In genomic region chr18:67035026-67035425, GRCh38 we compare ENCODE assay signal across 28 cellular contexts.
DNase-seq lines count a peak whose midpoint lies in the region; ATAC-seq, FAIRE-seq and TF ChIP-seq lines count a peak whose summit lies in the region.
"Had no signal": no experiment of that assay in that cellular context is flagged by ENCODE, and none has a peak within 500 bp of the region (broad histone marks: within the 10 kb centered on the region; RNA-seq: fewer than 3 reads in every experiment).

No MANE protein-coding gene starts in this region.

- intact Hi-C loops in left lung (cut with DNase I) = no loop called here

- H3K4ac ChIP-seq in H1 (replicated peaks; ENCODE audit: insufficient read length, low read depth, low read length) = no peak overlapping the region

- no peaks in the 10 kb centered on the region for H3K4me1 ChIP-seq in H1 (replicated peaks in 1 of 4; ENCODE audit: control insufficient read depth in 3 of 4, insufficient read depth in 4 of 4, low read length in 3 of 4)
- H3K4me1 ChIP-seq in iPS-20b (ENCODE audit: insufficient read depth, low read length) = no peaks in the 10 kb centered on the region
- H3K4me1 ChIP-seq in left lung = no peaks in the 10 kb centered on the region
- H3K4me1 ChIP-seq: BLaER1, Caco-2 had no signal

- no peak overlapping the region for H3K14ac ChIP-seq in H1 (ENCODE audit: insufficient read length)

- H3K27ac ChIP-seq in H1 (ENCODE audit: low read depth, low read length) (0 out of 2 replicates have a peak overlapping the region, but pooled peaks have one; percentile 6), iPS-20b (ENCODE audit: low read length) (no peak overlapping the region), left lung (no peak overlapping the region)
- H3K27ac ChIP-seq: 22Rv1, BLaER1 had no signal

- peak; percentile 26 for DNase-seq in DMS79 treated with DMSO at 0.1 percent for 48 hours (lab: John Stamatoyannopoulos, UW)
- DNase-seq in DMS79 (lab: John Stamatoyannopoulos, UW) = no peak
- peak; percentile 85 for DNase-seq in NCI-H69 (lab: John Stamatoyannopoulos, UW)
- DNase-seq in H1 (ENCODE audit: low read depth in 1 of 2, low spot score in 2 of 2) = peak in 1 of 2 experiments; percentile 23
- DNase-seq in dedifferentiated amniotic fluid mesenchymal stem cell (ENCODE audit: extremely low spot score) = no peak
- no peak for DNase-seq in erythroblast (lab: John Stamatoyannopoulos, UW)
- DNase-seq in left lung = no peak
- DNase-seq: ACHN; Caco-2; CD4-positive, alpha-beta T cell; DMS 273 treated with DMSO at 0.1 percent for 48 hours; HFFc6; Karpas-422; MV-4-11; NCI-H1930; NCI-H226; NCI-H510A treated with DMSO at 0.1 percent for 48 hours; NCI-H774; RPMI8226; SHP77 treated with DMSO at 0.1 percent for 48 hours had no signal

- no peak overlapping the region for H3K23ac ChIP-seq in H1 (ENCODE audit: insufficient read length)

- H3K36me3 ChIP-seq in H1 (ENCODE audit: control insufficient read depth in 2 of 4, insufficient read depth in 4 of 4, low read length in 3 of 4) (no peaks in the 10 kb centered on the region), iPS-20b (ENCODE audit: insufficient read depth, low read depth, low read length) (no peaks in the 10 kb centered on the region), left lung (no peaks in the 10 kb centered on the region)
- H3K36me3 ChIP-seq: BLaER1 had no signal

- no peak for ATAC-seq in left lung
- ATAC-seq: SK-N-SH treated with all-trans-retinoic acid at 6 μM for 48 hours had no signal

- H3K4me3 ChIP-seq in H1 (ENCODE audit: extremely low read depth in 1 of 4, insufficient read depth in 2 of 4, low read depth in 3 of 4, low read length in 4 of 4) (peak overlapping the region in 1 of 4 experiments; percentile 23; a peak in 1 of 8 replicates), iPS-20b (ENCODE audit: low read length) (no peak overlapping the region), left lung (no peak overlapping the region)
- H3K4me3 ChIP-seq: BLaER1 had no signal

- no peak overlapping the region for H3K56ac ChIP-seq in H1 (replicated peaks; ENCODE audit: insufficient read length, low read depth, low read length)

- H4K8ac ChIP-seq in H1 (ENCODE audit: extremely low read depth, insufficient read depth, low read length) = no peak overlapping the region

- peak overlapping the region; percentile 54 for H2AFZ ChIP-seq in H1 (ENCODE audit: low read length)

- H2BK20ac ChIP-seq in H1 (ENCODE audit: low read length) = no peak overlapping the region

- no peak overlapping the region for H2BK120ac ChIP-seq in H1 (replicated peaks; ENCODE audit: low read depth, low read length)

- no peak overlapping the region for H2AK5ac ChIP-seq in H1 (ENCODE audit: low read depth, low read length)

- H2BK5ac ChIP-seq in H1 (ENCODE audit: low read depth, low read length) = no peak overlapping the region

- no peak for TF ChIP-seq CTCF in H1 (IDR thresholded peaks at IDR 0.05; ENCODE audit: control extremely low read depth in 1 of 3, insufficient read depth in 1 of 3, low read depth in 1 of 3, low read length in 3 of 3)
- no peak for TF ChIP-seq CTCF in left lung (IDR thresholded peaks at IDR 0.05)

- H3K79me1 ChIP-seq in H1 (ENCODE audit: low read depth, low read length) = no peaks in the 10 kb centered on the region

- H4K5ac ChIP-seq in H1 (ENCODE audit: insufficient read length, low read depth, low read length) = no peak overlapping the region

- WGBS in H1 (ENCODE audit: extremely low coverage in 1 of 2, insufficient coverage in 1 of 2, insufficient read length in 1 of 2, insufficient replicate concordance in 2 of 2, low coverage in 1 of 2, low lambda C conversion rate in 2 of 2, missing lambda C conversion rate in 1 of 2), 2 experiments = 63% methylated on average over 4 of the region's 4 CpGs; no CpG with 5 or more reads in 1 of the 2 experiments

- H2BK15ac ChIP-seq in H1 (ENCODE audit: low read length) = no peak overlapping the region

- no peaks in the 10 kb centered on the region for H3K79me2 ChIP-seq in H1 (ENCODE audit: control insufficient read depth in 1 of 2, insufficient read depth in 2 of 2, low read length in 2 of 2)

- TF ChIP-seq RAD21 in H1 (IDR thresholded peaks at IDR 0.05 in 1 of 2, conservative IDR thresholded peaks at IDR 0.05 in 1 of 2; ENCODE audit: low read depth in 2 of 2, low read length in 2 of 2) = no peak

- no peak for FAIRE-seq in H1 (lab: Jason Lieb, UNC)
- FAIRE-seq: G401.6, GM12892, GM18507, H54 had no signal

- no peaks in the 10 kb centered on the region for H3K9me3 ChIP-seq in H1 (ENCODE audit: insufficient read depth in 2 of 2, low read depth in 1 of 2, low read length in 1 of 2)
- no peaks in the 10 kb centered on the region for H3K9me3 ChIP-seq in iPS-20b (ENCODE audit: insufficient read depth, low read depth, low read length)
- H3K9me3 ChIP-seq in left lung = no peaks in the 10 kb centered on the region
- H3K9me3 ChIP-seq: BLaER1, Caco-2 had no signal

- H4K20me1 ChIP-seq in H1 (replicated peaks in 1 of 2; ENCODE audit: control insufficient read depth in 1 of 2, insufficient read depth in 2 of 2, low read length in 2 of 2) = no peaks in the 10 kb centered on the region
- H4K20me1 ChIP-seq: BLaER1 had no signal

- no peak for TF ChIP-seq POLR2A in H1 (IDR thresholded peaks at IDR 0.05; ENCODE audit: control extremely low read depth in 1 of 2, low read depth in 2 of 2, low read length in 2 of 2)
- no peak for TF ChIP-seq POLR2A in erythroblast (IDR thresholded peaks at IDR 0.05; ENCODE audit: low read length)

- CTCF ChIA-PET in H1 (lab: Charles Lee; ENCODE audit: partially characterized antibody) = no interaction called here

- no peak overlapping the region for H3K18ac ChIP-seq in H1 (ENCODE audit: extremely low read depth, low read length)

- H2BK12ac ChIP-seq in H1 (ENCODE audit: low read depth, low read length) = no peak overlapping the region

- TF ChIP-seq EP300 in H1 (IDR thresholded peaks at IDR 0.05; ENCODE audit: borderline replicate concordance in 1 of 2, low read depth in 2 of 2, low read length in 2 of 2) = no peak

- no peak overlapping the region for H3K9ac ChIP-seq in H1 (replicated peaks in 1 of 4; ENCODE audit: extremely low read depth in 1 of 4, low read depth in 3 of 4, low read length in 3 of 4)
- peak overlapping the region; percentile 49; the same call in 1 of the 2 replicates for H3K9ac ChIP-seq in iPS-20b (ENCODE audit: low read depth, low read length)
- H3K9ac ChIP-seq: BLaER1 had no signal

- no peaks in the 10 kb centered on the region for H3K23me2 ChIP-seq in H1 (ENCODE audit: low read depth, low read length)

- H3K4me2 ChIP-seq in H1 (ENCODE audit: insufficient read depth in 1 of 2, low read depth in 2 of 2, low read length in 2 of 2) = 0 out of 4 replicates have a peak overlapping the region, but pooled peaks of 1 of the 2 experiments have one; percentile 4
- H3K4me2 ChIP-seq: BLaER1 had no signal

- no peak overlapping the region for H4K91ac ChIP-seq in H1 (replicated peaks; ENCODE audit: insufficient read length, low read length)

- POLR2A ChIA-PET in H1 (lab: Charles Lee; ENCODE audit: partially characterized antibody) = interaction anchor here (1.1 to 1.4 kb wide), 3 partner anchors 9 to 55 kb away, joined by 3 to 7 read pairs (median 5); no protein-coding TSS in a partner anchor

- H3K27me3 ChIP-seq in H1 (replicated peaks in 1 of 4; ENCODE audit: control insufficient read depth in 3 of 4, extremely low read depth in 1 of 4, insufficient read depth in 3 of 4, low read length in 3 of 4) (no peaks in the 10 kb centered on the region), iPS-20b (ENCODE audit: insufficient read depth, low read length) (no peaks in the 10 kb centered on the region), left lung (no peaks in the 10 kb centered on the region)
- H3K27me3 ChIP-seq: BLaER1 had no signal

TF ChIP-seq in H1, 55 proteins besides CTCF, POLR2A, EP300 and RAD21 (continues in another document):
- TF ChIP-seq FOSL1 (IDR thresholded peaks at IDR 0.05; ENCODE audit: insufficient read depth, low read depth, low read length) (no peak), SP2 (IDR thresholded peaks at IDR 0.05; ENCODE audit: low read length) (no peak)

Comparison
In these comparisons a context has a peak if more than half of its experiments do, and no peak if none do; other contexts are left out.
1. DNase-seq: peak in DMS79 treated with DMSO at 0.1 percent for 48 hours (single experiment) and NCI-H69 (single experiment); none in DMS79 (single experiment), dedifferentiated amniotic fluid mesenchymal stem cell (single experiment), erythroblast (0 of 2) and left lung (0 of 2).